24 cellular contexts compared by ENCODE assay signal in genomic region chr2:234430892-234431291, GRCh38.
"Had no signal": no experiment of that assay in that cellular context is flagged by ENCODE, and none has a peak within 500 bp of the region (broad histone marks: within the 10 kb centered on the region; RNA-seq: fewer than 3 reads in every experiment).

No MANE protein-coding gene starts in this region.

- H3K9me3 Mint-ChIP-seq: nephron had no signal

- H3K4me3 ChIP-seq: ascending aorta, coronary artery, gastroesophageal sphincter, heart left ventricle, tibial nerve had no signal

- ATAC-seq: activated CD8-positive, alpha-beta memory T cell treated with anti-CD3 and anti-CD28 coated beads, Interleukin-2, amount 10 ng/mL, durations not matched to agents 7 days and 5 days; esophagus mucosa; gastroesophageal sphincter; heart left ventricle; stimulated activated naive CD8-positive, alpha-beta T cell treated with anti-CD3 and anti-CD28 coated beads, Interleukin-15, Interleukin-2, amounts not matched to agents 100 U/mL and 50 U/mL, for 24 hours had no signal

- H3K27ac Mint-ChIP-seq: activated CD4-positive, alpha-beta memory T cell treated with anti-CD3 and anti-CD28 coated beads, Interleukin-2, amount 10 ng/mL, durations not matched to agents 7 days and 5 days; activated CD8-positive, alpha-beta memory T cell treated with anti-CD3 and anti-CD28 coated beads, Interleukin-2, amount 10 ng/mL, durations not matched to agents 7 days and 5 days; nephron had no signal

- H3K9me3 ChIP-seq: ascending aorta, gastroesophageal sphincter, heart left ventricle, tibial nerve had no signal

- H3K27ac ChIP-seq: ascending aorta, coronary artery, gastroesophageal sphincter, heart left ventricle, tibial nerve had no signal

- H3K4me1 ChIP-seq: ascending aorta had no signal

- FAIRE-seq: urothelium cell line had no signal

- DNase-seq: activated CD4-positive, alpha-beta memory T cell treated with anti-CD3 and anti-CD28 coated beads, Interleukin-2, amount 10 ng/mL, durations not matched to agents 7 days and 5 days; activated CD4-positive, alpha-beta T cell treated with anti-CD3 and anti-CD28 coated beads for 48 hours; activated CD4-positive, CD25-positive, alpha-beta regulatory T cell; activated CD8-positive, alpha-beta memory T cell treated with anti-CD3 and anti-CD28 coated beads, Interleukin-2, amount 10 ng/mL, durations not matched to agents 7 days and 5 days; activated naive CD4-positive, alpha-beta T cell treated with anti-CD3 and anti-CD28 coated beads, Interleukin-2, amount 10 ng/mL, durations not matched to agents 7 days and 5 days; effector CD8-positive, alpha-beta T cell; heart left ventricle; kidney glomerular epithelial cell; mesendoderm; occipital lobe; posterior cingulate gyrus; retina; stimulated activated CD4-positive, alpha-beta T cell treated with anti-CD3 and anti-CD28 coated beads, Interleukin-1b, Interleukin-23, amount 100 ng/mL, for 48 hours; stimulated activated CD8-positive, alpha-beta memory T cell treated with anti-CD3 and anti-CD28 coated beads, Interleukin-4, amount 100 ng/mL, for 48 hours; stimulated activated naive CD8-positive, alpha-beta T cell treated with anti-CD3 and anti-CD28 coated beads, Interleukin-15, Interleukin-2, amounts not matched to agents 100 U/mL and 50 U/mL, for 24 hours; SW 1271; T1000 had no signal

- H3K27me3 ChIP-seq: ascending aorta, gastroesophageal sphincter, heart left ventricle, tibial nerve had no signal

- H3K27me3 Mint-ChIP-seq: activated CD4-positive, alpha-beta memory T cell treated with anti-CD3 and anti-CD28 coated beads, Interleukin-2, amount 10 ng/mL, durations not matched to agents 7 days and 5 days; activated CD8-positive, alpha-beta memory T cell treated with anti-CD3 and anti-CD28 coated beads, Interleukin-2, amount 10 ng/mL, durations not matched to agents 7 days and 5 days; activated naive CD4-positive, alpha-beta T cell treated with anti-CD3 and anti-CD28 coated beads, Interleukin-2, amount 10 ng/mL, durations not matched to agents 7 days and 5 days had no signal

- H3K36me3 ChIP-seq: ascending aorta, gastroesophageal sphincter, heart left ventricle, tibial nerve had no signal

- H3K4me3 Mint-ChIP-seq: activated CD4-positive, alpha-beta memory T cell treated with anti-CD3 and anti-CD28 coated beads, Interleukin-2, amount 10 ng/mL, durations not matched to agents 7 days and 5 days; activated CD8-positive, alpha-beta memory T cell treated with anti-CD3 and anti-CD28 coated beads, Interleukin-2, amount 10 ng/mL, durations not matched to agents 7 days and 5 days; activated naive CD4-positive, alpha-beta T cell treated with anti-CD3 and anti-CD28 coated beads, Interleukin-2, amount 10 ng/mL, durations not matched to agents 7 days and 5 days; nephron had no signal
